In the genomic region with DNA sequence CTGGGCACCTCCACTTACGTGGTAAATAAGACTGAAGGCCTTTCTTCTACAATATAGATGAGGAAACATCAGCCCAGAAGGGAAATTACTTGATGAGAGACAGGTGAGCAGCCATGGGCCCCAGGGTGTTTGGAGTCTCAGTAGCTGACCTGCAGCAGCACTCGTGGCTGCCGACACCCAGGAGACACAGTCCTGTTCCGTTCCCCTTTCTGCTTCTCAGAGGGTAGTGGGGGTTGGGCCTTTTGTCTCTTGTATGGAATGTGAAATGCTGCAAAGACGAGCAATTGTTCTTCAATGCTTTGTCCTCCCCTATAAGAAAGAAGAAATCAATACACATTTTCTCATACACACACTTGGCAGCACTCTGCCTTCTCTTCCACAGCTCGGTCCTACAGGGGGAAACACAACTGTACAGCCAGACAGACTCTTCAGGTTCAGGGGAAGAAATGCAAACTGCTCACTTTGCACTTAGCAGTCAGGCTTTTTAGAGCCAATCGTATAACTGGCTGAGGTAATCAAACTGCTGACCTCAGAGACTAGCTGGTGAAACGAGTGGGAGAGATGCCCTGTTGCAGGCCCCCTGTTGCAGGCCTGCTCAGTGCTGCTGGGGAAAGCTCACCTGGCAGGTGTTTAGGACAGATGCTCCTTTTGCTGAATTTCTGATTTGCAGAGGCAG, we compare ENCODE assay signal across 19 cellular contexts.
DNase-seq lines count a peak whose midpoint lies in the region; ATAC-seq and TF ChIP-seq lines count a peak whose summit lies in the region.
"Had no signal": no experiment of that assay in that cellular context is flagged by ENCODE, and none has a peak within 500 bp of the region (broad histone marks: within the 10 kb centered on the region; RNA-seq: fewer than 3 reads in every experiment).

No MANE protein-coding gene starts in this region.

- no peaks in the 10 kb centered on the region for H3K4me1 ChIP-seq in CD4-positive, alpha-beta memory T cell (ENCODE audit: insufficient read depth, low read length)
- H3K4me1 ChIP-seq in HUES48 (ENCODE audit: control insufficient read depth, insufficient read depth, low read length) (peaks cover 47% of the 10 kb centered on the region), tibial nerve (peaks cover 0 to 5% (median 0%) of the 10 kb centered on the region in 4 donors)
- H3K4me1 ChIP-seq: Caco-2, left ventricle myocardium inferior, right atrium auricular region had no signal

- POLR2A ChIA-PET in CD4-positive, alpha-beta memory T cell (lab: Charles Lee; ENCODE audit: partially characterized antibody) = interaction anchor here (0.7 kb wide), 1 partner anchor 40 kb away, joined by 3 read pairs; no protein-coding TSS in a partner anchor
- POLR2A ChIA-PET in WTC11 (lab: Charles Lee) = no interaction called here

- H3K4me3 Mint-ChIP-seq in CD4-positive, alpha-beta memory T cell = no peak overlapping the region
- H3K4me3 Mint-ChIP-seq in WTC11 (no peak overlapping the region), nephron progenitor cell (peak overlapping the region; percentile 44)
- H3K4me3 Mint-ChIP-seq in activated T-cell treated with anti-CD3 and anti-CD28 coated beads, Interleukin-2, amount 50 U/mL, for 24 hours = no peak overlapping the region
- H3K4me3 Mint-ChIP-seq: activated CD4-positive, alpha-beta memory T cell treated with anti-CD3 and anti-CD28 coated beads for 36 hours; activated naive CD4-positive, alpha-beta T cell treated with anti-CD3 and anti-CD28 coated beads, Interleukin-2, amount 10 ng/mL, durations not matched to agents 7 days and 5 days; effector memory CD8-positive, alpha-beta T cell; T-helper 2 cell treated with Interferon-gamma antibody and Interleukin-4, amounts not matched to agents 5 μg/mL and 100 μg/mL, for 36 hours had no signal

- ATAC-seq in WTC11 = peak; percentile 42
- ATAC-seq: effector memory CD8-positive, alpha-beta T cell; Panc1 had no signal

- peaks cover 9 to 13% (median 9%) of the 10 kb centered on the region in 4 donors for H3K4me1 Mint-ChIP-seq in CD4-positive, alpha-beta memory T cell
- H3K4me1 Mint-ChIP-seq in WTC11 (peaks cover 46% of the 10 kb centered on the region), nephron progenitor cell (peaks cover 57% of the 10 kb centered on the region)
- H3K4me1 Mint-ChIP-seq in activated T-cell treated with anti-CD3 and anti-CD28 coated beads, Interleukin-2, amount 50 U/mL, for 24 hours (ENCODE audit: low read depth) = peaks cover 13% of the 10 kb centered on the region

- no peak overlapping the region; the same call in 1 of the 2 replicates for H3K9ac ChIP-seq in HUES48 (ENCODE audit: low read depth, low read length)

- no peak for TF ChIP-seq POLR2A in tibial nerve (IDR thresholded peaks at IDR 0.05)

- intact Hi-C loops in CD4-positive, alpha-beta memory T cell (cut with micrococcal nuclease) = no loop called here

- CTCF ChIA-PET in CD4-positive, alpha-beta memory T cell (lab: Charles Lee; ENCODE audit: partially characterized antibody) = interaction anchor here (1.3 to 5.6 kb wide), 4 partner anchors 25 to 443 kb away, joined by 3 to 62 read pairs (median 24); partner anchors contain the start of gene MRM1
- CTCF ChIA-PET in WTC11 (lab: Charles Lee) = interaction anchor here (0.6 to 3.5 kb wide), 10 partner anchors 9 to 442 kb away, joined by 3 to 30 read pairs (median 10); partner anchors contain the start of gene AATF

- H3K27me3 ChIP-seq in CD4-positive, alpha-beta memory T cell (ENCODE audit: insufficient read depth, low read length) = no peaks in the 10 kb centered on the region
- H3K27me3 ChIP-seq in HUES48 (ENCODE audit: control insufficient read depth, insufficient read depth, low read length) = no peaks in the 10 kb centered on the region
- H3K27me3 ChIP-seq in tibial nerve = no peaks in the 10 kb centered on the region
- H3K27me3 ChIP-seq: right atrium auricular region had no signal

- no peak for TF ChIP-seq EP300 in tibial nerve (IDR thresholded peaks at IDR 0.05)

- WGBS in tibial nerve, 2 donors = 55 to 68% methylated on average over 8 of the region's 8 CpGs

- no peaks in the 10 kb centered on the region for H3K9me3 Mint-ChIP-seq in CD4-positive, alpha-beta memory T cell
- H3K9me3 Mint-ChIP-seq in WTC11 (peaks cover 3% of the 10 kb centered on the region), nephron progenitor cell (no peaks in the 10 kb centered on the region)
- H3K9me3 Mint-ChIP-seq in activated T-cell treated with anti-CD3 and anti-CD28 coated beads, Interleukin-2, amount 50 U/mL, for 24 hours = no peaks in the 10 kb centered on the region
- H3K9me3 Mint-ChIP-seq: activated CD4-positive, alpha-beta memory T cell treated with anti-CD3 and anti-CD28 coated beads for 36 hours; activated naive CD4-positive, alpha-beta T cell treated with anti-CD3 and anti-CD28 coated beads, Interleukin-2, amount 10 ng/mL, durations not matched to agents 7 days and 5 days; effector memory CD8-positive, alpha-beta T cell; T-helper 2 cell treated with Interferon-gamma antibody and Interleukin-4, amounts not matched to agents 5 μg/mL and 100 μg/mL, for 36 hours had no signal

- H3K27me3 Mint-ChIP-seq in CD4-positive, alpha-beta memory T cell = no peaks in the 10 kb centered on the region
- no peaks in the 10 kb centered on the region for H3K27me3 Mint-ChIP-seq in WTC11 (ENCODE audit: low read depth)
- peaks cover 3% of the 10 kb centered on the region for H3K27me3 Mint-ChIP-seq in nephron progenitor cell (ENCODE audit: low read depth, poor library complexity)
- no peaks in the 10 kb centered on the region for H3K27me3 Mint-ChIP-seq in activated T-cell treated with anti-CD3 and anti-CD28 coated beads, Interleukin-2, amount 50 U/mL, for 24 hours
- H3K27me3 Mint-ChIP-seq: activated CD4-positive, alpha-beta memory T cell treated with anti-CD3 and anti-CD28 coated beads for 36 hours; activated naive CD4-positive, alpha-beta T cell treated with anti-CD3 and anti-CD28 coated beads, Interleukin-2, amount 10 ng/mL, durations not matched to agents 7 days and 5 days; effector memory CD8-positive, alpha-beta T cell had no signal

- peak overlapping the region in 5 of 7 donors; percentile 16 to 93 (median 43) for H3K27ac Mint-ChIP-seq in CD4-positive, alpha-beta memory T cell
- peak overlapping the region; percentile 35 for H3K27ac Mint-ChIP-seq in WTC11
- H3K27ac Mint-ChIP-seq in nephron progenitor cell = no peak overlapping the region
- H3K27ac Mint-ChIP-seq in activated T-cell treated with anti-CD3 and anti-CD28 coated beads, Interleukin-2, amount 50 U/mL, for 24 hours = no peak overlapping the region
- H3K27ac Mint-ChIP-seq: activated CD4-positive, alpha-beta memory T cell treated with anti-CD3 and anti-CD28 coated beads for 36 hours; activated naive CD4-positive, alpha-beta T cell treated with anti-CD3 and anti-CD28 coated beads, Interleukin-2, amount 10 ng/mL, durations not matched to agents 7 days and 5 days; T-helper 2 cell treated with Interferon-gamma antibody and Interleukin-4, amounts not matched to agents 5 μg/mL and 100 μg/mL, for 36 hours had no signal

- H3K36me3 ChIP-seq in CD4-positive, alpha-beta memory T cell (ENCODE audit: insufficient read depth, low read length) = no peaks in the 10 kb centered on the region
- H3K36me3 ChIP-seq in HUES48 (ENCODE audit: control insufficient read depth, insufficient read depth, low read length) (0 out of 2 replicates have a peak, but pooled peaks cover 5% of the 10 kb centered on the region), tibial nerve (peaks cover 0 to 4% (median 0%) of the 10 kb centered on the region in 3 donors)
- H3K36me3 ChIP-seq: left ventricle myocardium inferior, right atrium auricular region had no signal

- no peak for TF ChIP-seq CTCF in WTC11 (IDR thresholded peaks at IDR 0.05)
- TF ChIP-seq CTCF in nephron progenitor cell (IDR thresholded peaks at IDR 0.05) = no peak
- no peak for TF ChIP-seq CTCF in tibial nerve (IDR thresholded peaks at IDR 0.05)

- no peaks in the 10 kb centered on the region for H3K9me3 ChIP-seq in CD4-positive, alpha-beta memory T cell (ENCODE audit: control insufficient read depth in 1 of 2, low read length in 2 of 2)
- H3K9me3 ChIP-seq in HUES48 (ENCODE audit: control insufficient read depth, insufficient read depth, low read length) (no peaks in the 10 kb centered on the region), tibial nerve (no peaks in the 10 kb centered on the region)
- H3K9me3 ChIP-seq: Caco-2, left ventricle myocardium inferior, right atrium auricular region had no signal

- H3K4me3 ChIP-seq in CD4-positive, alpha-beta memory T cell (ENCODE audit: low read length in 2 of 2) = no peak overlapping the region
- H3K4me3 ChIP-seq in HUES48 (ENCODE audit: low read depth, low read length) = no peak overlapping the region
- H3K4me3 ChIP-seq in tibial nerve = no peak overlapping the region
- H3K4me3 ChIP-seq: left ventricle myocardium inferior, right atrium auricular region had no signal

- DNase-seq in CD4-positive, alpha-beta memory T cell = no peak
- DNase-seq in WTC11 (ENCODE audit: low spot score) (no peak), nephron progenitor cell (no peak), occipital lobe (lab: John Stamatoyannopoulos, UW) (no peak), tibial nerve (ENCODE audit: low spot score in 2 of 2) (no peak)
- no peak for DNase-seq in activated T-cell treated with anti-CD3 and anti-CD28 coated beads, Interleukin-2, amount 50 U/mL, for 24 hours
- DNase-seq: activated CD4-positive, alpha-beta memory T cell treated with anti-CD3 and anti-CD28 coated beads for 36 hours; activated naive CD4-positive, alpha-beta T cell treated with anti-CD3 and anti-CD28 coated beads, Interleukin-2, amount 10 ng/mL, durations not matched to agents 7 days and 5 days; activated T-cell treated with anti-CD3 and anti-CD28 coated beads, Interleukin-2, amount 50 U/mL, for 1 hour; Caco-2; effector memory CD8-positive, alpha-beta T cell; GOT3; left ventricle myocardium inferior; NCI-H1694 treated with DMSO at 0.1 percent for 48 hours; NCI-H774 had no signal

- H3K27ac ChIP-seq in CD4-positive, alpha-beta memory T cell (ENCODE audit: low read depth, low read length) = no peak overlapping the region
- peak overlapping the region; percentile 37 for H3K27ac ChIP-seq in HUES48 (ENCODE audit: low read depth, low read length)
- H3K27ac ChIP-seq in tibial nerve = no peak overlapping the region
- H3K27ac ChIP-seq: left ventricle myocardium inferior, right atrium auricular region had no signal

- H3K36me3 Mint-ChIP-seq in CD4-positive, alpha-beta memory T cell = peaks cover 10 to 34% of the 10 kb centered on the region in 2 donors
- H3K36me3 Mint-ChIP-seq in WTC11 (peaks cover 3% of the 10 kb centered on the region), nephron progenitor cell (ENCODE audit: low read depth) (peaks cover 8% of the 10 kb centered on the region)
- peaks cover 49% of the 10 kb centered on the region for H3K36me3 Mint-ChIP-seq in activated T-cell treated with anti-CD3 and anti-CD28 coated beads, Interleukin-2, amount 50 U/mL, for 24 hours (ENCODE audit: low read depth)

TF ChIP-seq in WTC11, 78 proteins besides CTCF, POLR2A, EP300 and RAD21 (continues in another document):
- no peak for TF ChIP-seq FOXJ3 (CRISPR knock-in tag; IDR thresholded peaks at IDR 0.05; ENCODE audit: borderline replicate concordance)

Comparison
In these comparisons a context has a peak if more than half of its experiments do, and no peak if none do; other contexts are left out.
1. H3K27ac Mint-ChIP-seq: peak in CD4-positive, alpha-beta memory T cell (5 of 7) and WTC11 (single experiment); none in nephron progenitor cell (single experiment) and activated T-cell treated with anti-CD3 and anti-CD28 coated beads, Interleukin-2, amount 50 U/mL, for 24 hours (single experiment).